Comparison of ENCODE assay signal across 25 cellular contexts in genomic region chr6:119328254-119328653, GRCh38. TPM values are rescaled to one million over a fixed set of nuclear protein-coding genes. Genes with fewer than 3 reads are reported as not detected.
DNase-seq lines count a peak whose midpoint lies in the region; ATAC-seq and TF ChIP-seq lines count a peak whose summit lies in the region.
"Had no signal": no experiment of that assay in that cellular context is flagged by ENCODE, and none has a peak within 500 bp of the region (broad histone marks: within the 10 kb centered on the region; RNA-seq: fewer than 3 reads in every experiment).

No MANE protein-coding gene starts in this region.

- H3K27ac ChIP-seq in KOPT-K1 (ENCODE audit: low read depth, low read length, poor library complexity, severe bottlenecking) = peak overlapping the region; percentile 28
- H3K27ac ChIP-seq: 22Rv1; BLaER1 treated with 17β-estradiol and CSF1 and Interleukin-3, amounts not matched to agents 10 nM and 100 nM; Peyer's patch; SJCRH30 had no signal

- no peaks in the 10 kb centered on the region for H3K27me3 Mint-ChIP-seq in activated CD8-positive, alpha-beta T cell treated with anti-CD3 and anti-CD28 coated beads for 36 hours
- no peaks in the 10 kb centered on the region for H3K27me3 Mint-ChIP-seq in activated CD8-positive, alpha-beta T cell treated with anti-CD3 and anti-CD28 coated beads, Interleukin-2, amount 10 ng/mL, durations not matched to agents 7 days and 5 days (ENCODE audit: low read depth)
- H3K27me3 Mint-ChIP-seq in effector memory CD8-positive, alpha-beta T cell = no peaks in the 10 kb centered on the region
- H3K27me3 Mint-ChIP-seq: CD4-positive, alpha-beta memory T cell; T-cell had no signal

- DNase-seq in activated CD8-positive, alpha-beta T cell treated with anti-CD3 and anti-CD28 coated beads for 36 hours = no peak
- no peak for DNase-seq in activated CD8-positive, alpha-beta T cell treated with anti-CD3 and anti-CD28 coated beads, Interleukin-2, amount 10 ng/mL, durations not matched to agents 7 days and 5 days
- DNase-seq in effector memory CD8-positive, alpha-beta T cell = no peak
- DNase-seq in NCI-H1105 treated with DMSO at 0.1 percent for 48 hours (lab: John Stamatoyannopoulos, UW) = no peak
- no peak for DNase-seq in iPS-NIHi11 (ENCODE audit: low spot score)
- no peak for DNase-seq in cerebellum (ENCODE audit: low spot score)
- DNase-seq: ACHN; Calu3; CD4-positive, alpha-beta memory T cell; DMS153; H7; NCI-H1092 treated with DMSO at 0.1 percent for 48 hours; NCI-H146; NCI-H2029; NCI-H226; NCI-H510A treated with DMSO at 0.1 percent for 48 hours; NCI-H748 treated with DMSO at 0.1 percent for 48 hours; Peyer's patch; SJCRH30; T-cell had no signal

- CTCF ChIA-PET in activated CD8-positive, alpha-beta T cell treated with anti-CD3 and anti-CD28 coated beads for 36 hours (lab: Charles Lee) = interaction anchor here (1.3 kb wide), 1 partner anchor 199 kb away, joined by 3 read pairs; no protein-coding TSS in a partner anchor
- CTCF ChIA-PET in activated CD8-positive, alpha-beta T cell treated with anti-CD3 and anti-CD28 coated beads, Interleukin-2, amount 10 ng/mL, durations not matched to agents 7 days and 5 days (lab: Charles Lee) = interaction anchor here (1.1 kb wide), 1 partner anchor 199 kb away, joined by 4 read pairs; no protein-coding TSS in a partner anchor

- no peak overlapping the region for H3K27ac Mint-ChIP-seq in activated CD8-positive, alpha-beta T cell treated with anti-CD3 and anti-CD28 coated beads for 36 hours
- no peak overlapping the region for H3K27ac Mint-ChIP-seq in activated CD8-positive, alpha-beta T cell treated with anti-CD3 and anti-CD28 coated beads, Interleukin-2, amount 10 ng/mL, durations not matched to agents 7 days and 5 days
- peak overlapping the region; percentile 3 to 25 for H3K27ac Mint-ChIP-seq in effector memory CD8-positive, alpha-beta T cell
- H3K27ac Mint-ChIP-seq: T-cell had no signal

- peaks cover 9% of the 10 kb centered on the region for H3K36me3 Mint-ChIP-seq in activated CD8-positive, alpha-beta T cell treated with anti-CD3 and anti-CD28 coated beads for 36 hours (ENCODE audit: low read depth)
- H3K36me3 Mint-ChIP-seq in activated CD8-positive, alpha-beta T cell treated with anti-CD3 and anti-CD28 coated beads, Interleukin-2, amount 10 ng/mL, durations not matched to agents 7 days and 5 days (ENCODE audit: low read depth) = peaks cover 25% of the 10 kb centered on the region
- H3K36me3 Mint-ChIP-seq in effector memory CD8-positive, alpha-beta T cell (ENCODE audit: insufficient read depth) = peaks cover 9% of the 10 kb centered on the region

- POLR2A ChIA-PET in activated CD8-positive, alpha-beta T cell treated with anti-CD3 and anti-CD28 coated beads for 36 hours (lab: Charles Lee) = no interaction called here
- POLR2A ChIA-PET in activated CD8-positive, alpha-beta T cell treated with anti-CD3 and anti-CD28 coated beads, Interleukin-2, amount 10 ng/mL, durations not matched to agents 7 days and 5 days (lab: Charles Lee) = interaction anchor here (0.6 kb wide), 1 partner anchor 135 kb away, joined by 3 read pairs; no protein-coding TSS in a partner anchor

- H3K4me1 Mint-ChIP-seq in activated CD8-positive, alpha-beta T cell treated with anti-CD3 and anti-CD28 coated beads for 36 hours (ENCODE audit: low read depth) = peaks cover 15% of the 10 kb centered on the region
- H3K4me1 Mint-ChIP-seq in activated CD8-positive, alpha-beta T cell treated with anti-CD3 and anti-CD28 coated beads, Interleukin-2, amount 10 ng/mL, durations not matched to agents 7 days and 5 days (ENCODE audit: low read depth) = peaks cover 49% of the 10 kb centered on the region
- H3K4me1 Mint-ChIP-seq in effector memory CD8-positive, alpha-beta T cell (ENCODE audit: low read depth in 2 of 2) = peaks cover 40 to 44% of the 10 kb centered on the region in 2 donors

- no peak for TF ChIP-seq CTCF in activated CD8-positive, alpha-beta T cell treated with anti-CD3 and anti-CD28 coated beads for 36 hours (IDR thresholded peaks at IDR 0.05)

- H3K4me3 Mint-ChIP-seq in activated CD8-positive, alpha-beta T cell treated with anti-CD3 and anti-CD28 coated beads for 36 hours = no peak overlapping the region
- no peak overlapping the region for H3K4me3 Mint-ChIP-seq in activated CD8-positive, alpha-beta T cell treated with anti-CD3 and anti-CD28 coated beads, Interleukin-2, amount 10 ng/mL, durations not matched to agents 7 days and 5 days
- H3K4me3 Mint-ChIP-seq in effector memory CD8-positive, alpha-beta T cell = no peak overlapping the region
- H3K4me3 Mint-ChIP-seq: T-cell had no signal

- intact Hi-C loops in activated CD8-positive, alpha-beta T cell treated with anti-CD3 and anti-CD28 coated beads for 36 hours (cut with micrococcal nuclease) = no loop called here

- peaks cover 12% of the 10 kb centered on the region; the same call in 1 of the 2 replicates for H3K36me3 ChIP-seq in KOPT-K1 (ENCODE audit: insufficient read depth, low read length)
- H3K36me3 ChIP-seq: BLaER1 treated with 17β-estradiol and CSF1 and Interleukin-3, amounts not matched to agents 10 nM and 100 nM; SJCRH30 had no signal

- no peaks in the 10 kb centered on the region for H3K9me3 Mint-ChIP-seq in activated CD8-positive, alpha-beta T cell treated with anti-CD3 and anti-CD28 coated beads for 36 hours
- no peaks in the 10 kb centered on the region for H3K9me3 Mint-ChIP-seq in activated CD8-positive, alpha-beta T cell treated with anti-CD3 and anti-CD28 coated beads, Interleukin-2, amount 10 ng/mL, durations not matched to agents 7 days and 5 days (ENCODE audit: insufficient read depth)
- H3K9me3 Mint-ChIP-seq in effector memory CD8-positive, alpha-beta T cell = no peaks in the 10 kb centered on the region
- H3K9me3 Mint-ChIP-seq: CD4-positive, alpha-beta memory T cell; T-cell had no signal

- H3K9me3 ChIP-seq in KOPT-K1 (ENCODE audit: insufficient read depth, low read length, poor library complexity, severe bottlenecking) = no peaks in the 10 kb centered on the region
- H3K9me3 ChIP-seq: BLaER1 treated with 17β-estradiol and CSF1 and Interleukin-3, amounts not matched to agents 10 nM and 100 nM; Peyer's patch; SJCRH30 had no signal

- peak; percentile 37 for ATAC-seq in activated CD8-positive, alpha-beta T cell treated with anti-CD3 and anti-CD28 coated beads for 36 hours
- ATAC-seq in activated CD8-positive, alpha-beta T cell treated with anti-CD3 and anti-CD28 coated beads, Interleukin-2, amount 10 ng/mL, durations not matched to agents 7 days and 5 days = no peak
- peak; percentile 87 for ATAC-seq in effector memory CD8-positive, alpha-beta T cell (replicated peaks)
- no peak for ATAC-seq in GM21423 (IDR thresholded peaks at IDR 0.05; ENCODE audit: unreplicated experiment)
- ATAC-seq: T-cell had no signal

RNA-seq across cellular contexts. Expression of gene MAN1A1, which starts 21.3 kb away (rescaled TPM):
- total RNA-seq in activated CD8-positive, alpha-beta T cell treated with anti-CD3 and anti-CD28 coated beads for 36 hours = 10 to 100 TPM; 18.5 to 19.4 TPM
- total RNA-seq in activated CD8-positive, alpha-beta T cell treated with anti-CD3 and anti-CD28 coated beads, Interleukin-2, amount 10 ng/mL, durations not matched to agents 7 days and 5 days = 10 to 100 TPM; 13.7 to 13.9 TPM
- 31.1 TPM for total RNA-seq in cerebellum
- total RNA-seq: G401 had no signal

Comparison
In these comparisons a context has a peak if more than half of its experiments do, and no peak if none do; other contexts are left out.
1. ATAC-seq: peak in activated CD8-positive, alpha-beta T cell treated with anti-CD3 and anti-CD28 coated beads for 36 hours (single experiment) and effector memory CD8-positive, alpha-beta T cell (single experiment); none in activated CD8-positive, alpha-beta T cell treated with anti-CD3 and anti-CD28 coated beads, Interleukin-2, amount 10 ng/mL, durations not matched to agents 7 days and 5 days (single experiment) and GM21423 (single experiment).
2. H3K27ac Mint-ChIP-seq: peak in effector memory CD8-positive, alpha-beta T cell (2 of 2); none in activated CD8-positive, alpha-beta T cell treated with anti-CD3 and anti-CD28 coated beads for 36 hours (single experiment) and activated CD8-positive, alpha-beta T cell treated with anti-CD3 and anti-CD28 coated beads, Interleukin-2, amount 10 ng/mL, durations not matched to agents 7 days and 5 days (single experiment).